10 cellular contexts compared by ENCODE assay signal in the genomic region with DNA sequence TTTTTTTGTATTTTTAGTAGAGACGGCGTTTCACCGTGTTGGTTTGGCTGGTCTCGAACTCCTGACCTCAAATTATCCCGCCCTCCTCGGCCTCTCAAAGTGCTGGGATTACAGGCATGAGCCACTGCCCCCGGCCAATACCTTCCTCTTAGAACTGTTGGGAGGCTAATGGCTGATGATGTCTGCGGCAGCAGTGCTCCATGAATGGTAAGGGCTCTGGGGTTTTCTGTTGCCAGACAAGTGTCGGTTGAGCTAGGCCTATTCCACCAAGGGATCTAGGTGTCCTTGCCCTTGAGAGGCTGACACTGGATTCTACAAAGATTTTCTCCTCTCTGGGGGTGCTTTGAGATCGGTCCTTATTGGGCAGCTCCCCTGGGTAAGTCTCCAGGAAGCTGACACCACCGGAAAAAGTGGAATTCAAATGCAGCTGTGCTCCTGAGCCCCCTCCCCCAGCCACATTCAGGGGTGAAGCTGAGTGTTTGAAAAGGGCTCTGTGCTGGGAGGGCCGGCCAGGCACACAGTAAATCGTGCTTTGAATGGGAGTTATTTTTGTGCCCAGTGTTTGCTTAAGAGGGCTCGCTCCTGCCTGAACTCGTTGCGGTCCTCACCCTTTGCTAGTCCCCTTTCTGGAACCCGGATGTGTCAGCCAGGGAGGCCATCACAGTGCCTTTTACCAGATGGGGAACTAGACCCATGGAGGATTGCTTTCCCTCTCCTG. TPM values are rescaled to one million over a fixed set of nuclear protein-coding genes. Genes with fewer than 3 reads are reported as not detected.
DNase-seq lines count a peak whose midpoint lies in the region; ATAC-seq, FAIRE-seq and TF ChIP-seq lines count a peak whose summit lies in the region.
"Had no signal": no experiment of that assay in that cellular context is flagged by ENCODE, and none has a peak within 500 bp of the region (broad histone marks: within the 10 kb centered on the region; RNA-seq: fewer than 3 reads in every experiment).

No MANE protein-coding gene starts in this region.

- DNase-seq in GM23338 (ENCODE audit: low spot score) (peak; percentile 96), NCI-H69 (lab: John Stamatoyannopoulos, UW) (peak; percentile 85), esophagus muscularis mucosa (ENCODE audit: extremely low spot score) (no peak), osteocyte (ENCODE audit: extremely low spot score, unreplicated experiment) (no peak), GM12892 (ENCODE audit: insufficient read length) (no peak), ovary (no peak)
- DNase-seq in effector memory CD8-positive, alpha-beta T cell = no peak
- DNase-seq: DND-41 had no signal

- TF ChIP-seq EP300 in esophagus muscularis mucosa (IDR thresholded peaks at IDR 0.05) = no peak
- TF ChIP-seq EP300 in ovary (IDR thresholded peaks at IDR 0.05) = no peak

- FAIRE-seq in GM12892 (lab: Jason Lieb, UNC) = no peak
- FAIRE-seq: H54 had no signal

- no peaks in the 10 kb centered on the region for H3K36me3 ChIP-seq in GM23338 (ENCODE audit: insufficient read depth)
- no peaks in the 10 kb centered on the region for H3K36me3 ChIP-seq in esophagus muscularis mucosa
- no peaks in the 10 kb centered on the region for H3K36me3 ChIP-seq in ovary

- H2AFZ ChIP-seq in GM23338 = no peak overlapping the region

- WGBS in esophagus muscularis mucosa = 68% methylated on average over 13 of the region's 17 CpGs
- whole genome bisulfite sequencing in ovary, 3 donors = 46 to 58% (median 49%) methylated on average over 17 of the region's 17 CpGs

- H3K9me2 ChIP-seq in GM23338 (ENCODE audit: insufficient read depth) = no peaks in the 10 kb centered on the region

- TF ChIP-seq POLR2A in esophagus muscularis mucosa (IDR thresholded peaks at IDR 0.05; ENCODE audit: low read depth) (no peak), GM12892 (IDR thresholded peaks at IDR 0.05; ENCODE audit: low read depth, low read length) (no peak), ovary (IDR thresholded peaks at IDR 0.05) (no peak)

- peaks cover 3% of the 10 kb centered on the region; the same call in 2 of the 3 replicates for H3K9me3 Mint-ChIP-seq in GM23338
- H3K9me3 Mint-ChIP-seq in osteocyte (ENCODE audit: unreplicated experiment) = no peaks in the 10 kb centered on the region
- H3K9me3 Mint-ChIP-seq in effector memory CD8-positive, alpha-beta T cell = no peaks in the 10 kb centered on the region

- peak overlapping the region; percentile 98 for H3K4me2 ChIP-seq in GM23338

- H3K4me3 Mint-ChIP-seq in GM23338 = peak overlapping the region; percentile 97
- H3K4me3 Mint-ChIP-seq in osteocyte (ENCODE audit: unreplicated experiment) = no peak overlapping the region
- H3K4me3 Mint-ChIP-seq in effector memory CD8-positive, alpha-beta T cell = no peak overlapping the region

- H3K9me3 ChIP-seq in esophagus muscularis mucosa = no peaks in the 10 kb centered on the region
- no peaks in the 10 kb centered on the region for H3K9me3 ChIP-seq in ovary

- peaks cover 85% of the 10 kb centered on the region for H3K79me2 ChIP-seq in GM23338 (replicated peaks; ENCODE audit: insufficient read depth)

- peaks cover 20% of the 10 kb centered on the region for H3K36me3 Mint-ChIP-seq in GM23338 (ENCODE audit: low read depth)
- H3K36me3 Mint-ChIP-seq in osteocyte (ENCODE audit: unreplicated experiment) = no peaks in the 10 kb centered on the region
- no peaks in the 10 kb centered on the region for H3K36me3 Mint-ChIP-seq in effector memory CD8-positive, alpha-beta T cell (ENCODE audit: insufficient read depth)

- peak overlapping the region; percentile 98 for H3K27ac Mint-ChIP-seq in GM23338
- peak overlapping the region; percentile 77 for H3K27ac Mint-ChIP-seq in osteocyte (ENCODE audit: unreplicated experiment)
- H3K27ac Mint-ChIP-seq in effector memory CD8-positive, alpha-beta T cell = peak overlapping the region in 1 of 2 donors; percentile 27

- H3K4me1 ChIP-seq in GM23338 (ENCODE audit: insufficient read depth) (peaks cover 59% of the 10 kb centered on the region), esophagus muscularis mucosa (peaks cover 51 to 95% (median 95%) of the 10 kb centered on the region in 4 donors), ovary (ENCODE audit: insufficient read depth) (peaks cover 18% of the 10 kb centered on the region)

- H3K4me1 Mint-ChIP-seq in GM23338 (peaks cover 69% of the 10 kb centered on the region), osteocyte (ENCODE audit: unreplicated experiment) (peaks cover 55% of the 10 kb centered on the region)
- H3K4me1 Mint-ChIP-seq in effector memory CD8-positive, alpha-beta T cell (ENCODE audit: low read depth in 2 of 2) = peaks cover 25 to 33% of the 10 kb centered on the region in 2 donors

- intact Hi-C loops in esophagus muscularis mucosa (cut with DNase I) = loop anchor here (10.0 kb wide), 1 partner anchor 213 kb away; a partner anchor contains a TSS
- intact Hi-C loops in ovary (cut with DNase I) = loop anchor here in 2 of 4 donors (5.0 to 10.0 kb wide), 2 partner anchors 47 to 49 kb away; no protein-coding TSS in a partner anchor

- H3K27ac ChIP-seq in GM23338 (ENCODE audit: low read depth) (peak overlapping the region; percentile 100), esophagus muscularis mucosa (replicated peaks in 1 of 4) (peak overlapping the region; percentile 0 to 50 (median 40)), ovary (no peak overlapping the region)

- H3K27me3 Mint-ChIP-seq in GM23338 (ENCODE audit: insufficient read depth, low read depth, poor library complexity) (peaks cover 38% of the 10 kb centered on the region), osteocyte (ENCODE audit: unreplicated experiment) (no peaks in the 10 kb centered on the region)
- peaks cover 18 to 19% of the 10 kb centered on the region in 2 donors for H3K27me3 Mint-ChIP-seq in effector memory CD8-positive, alpha-beta T cell

- ATAC-seq in GM23338 (peak; percentile 29), SK-N-SH treated with all-trans-retinoic acid at 6 μM for 48 hours (no peak)
- ATAC-seq in effector memory CD8-positive, alpha-beta T cell (replicated peaks) = no peak

- peaks cover 21% of the 10 kb centered on the region for H4K20me1 ChIP-seq in GM23338 (replicated peaks; ENCODE audit: insufficient read depth)

- peaks cover 39% of the 10 kb centered on the region for H3F3A ChIP-seq in GM23338 (replicated peaks; ENCODE audit: low read depth)

- TF ChIP-seq CTCF in GM23338 (conservative IDR thresholded peaks at IDR 0.05; ENCODE audit: low read depth in 2 of 2) (no peak), esophagus muscularis mucosa (IDR thresholded peaks at IDR 0.05) (no peak), osteocyte (IDR thresholded peaks at IDR 0.05) (no peak), ovary (IDR thresholded peaks at IDR 0.05) (no peak)

- H3K4me3 ChIP-seq in GM23338 (peak overlapping the region; percentile 97), esophagus muscularis mucosa (no peak overlapping the region), ovary (no peak overlapping the region)

- peaks cover 10% of the 10 kb centered on the region; the same call in 1 of the 2 replicates for H3K27me3 ChIP-seq in GM23338 (ENCODE audit: insufficient read depth)
- H3K27me3 ChIP-seq in esophagus muscularis mucosa = peaks cover 0 to 44% (median 6%) of the 10 kb centered on the region in 4 donors
- no peaks in the 10 kb centered on the region for H3K27me3 ChIP-seq in ovary

TF ChIP-seq in GM23338, 12 proteins besides CTCF, POLR2A, EP300 and RAD21 (continues in another document):
- TF ChIP-seq JUNB (IDR thresholded peaks at IDR 0.05; ENCODE audit: unreplicated experiment) (no peak), ZNF114 (CRISPR knock-in tag; IDR thresholded peaks at IDR 0.05) (no peak), EZH2 (IDR thresholded peaks at IDR 0.05; ENCODE audit: low read depth, unreplicated experiment) (no peak), EZH2phosphoT487 (IDR thresholded peaks at IDR 0.05; ENCODE audit: unreplicated experiment) (no peak)

TF ChIP-seq in SK-N-SH treated with all-trans-retinoic acid at 6 μM for 48 hours, 23 proteins besides CTCF, POLR2A, EP300 and RAD21 (continues in another document):
- TF ChIP-seq, protein P1, sequence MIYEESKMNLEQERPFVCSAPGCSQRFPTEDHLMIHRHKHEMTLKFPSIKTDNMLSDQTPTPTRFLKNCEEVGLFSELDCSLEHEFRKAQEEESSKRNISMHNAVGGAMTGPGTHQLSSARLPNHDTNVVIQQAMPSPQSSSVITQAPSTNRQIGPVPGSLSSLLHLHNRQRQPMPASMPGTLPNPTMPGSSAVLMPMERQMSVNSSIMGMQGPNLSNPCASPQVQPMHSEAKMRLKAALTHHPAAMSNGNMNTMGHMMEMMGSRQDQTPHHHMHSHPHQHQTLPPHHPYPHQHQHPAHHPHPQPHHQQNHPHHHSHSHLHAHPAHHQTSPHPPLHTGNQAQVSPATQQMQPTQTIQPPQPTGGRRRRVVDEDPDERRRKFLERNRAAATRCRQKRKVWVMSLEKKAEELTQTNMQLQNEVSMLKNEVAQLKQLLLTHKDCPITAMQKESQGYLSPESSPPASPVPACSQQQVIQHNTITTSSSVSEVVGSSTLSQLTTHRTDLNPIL (CRISPR knock-in tag; IDR thresholded peaks at IDR 0.05; ENCODE audit: low read depth) = no peak
- TF ChIP-seq, protein P2, sequence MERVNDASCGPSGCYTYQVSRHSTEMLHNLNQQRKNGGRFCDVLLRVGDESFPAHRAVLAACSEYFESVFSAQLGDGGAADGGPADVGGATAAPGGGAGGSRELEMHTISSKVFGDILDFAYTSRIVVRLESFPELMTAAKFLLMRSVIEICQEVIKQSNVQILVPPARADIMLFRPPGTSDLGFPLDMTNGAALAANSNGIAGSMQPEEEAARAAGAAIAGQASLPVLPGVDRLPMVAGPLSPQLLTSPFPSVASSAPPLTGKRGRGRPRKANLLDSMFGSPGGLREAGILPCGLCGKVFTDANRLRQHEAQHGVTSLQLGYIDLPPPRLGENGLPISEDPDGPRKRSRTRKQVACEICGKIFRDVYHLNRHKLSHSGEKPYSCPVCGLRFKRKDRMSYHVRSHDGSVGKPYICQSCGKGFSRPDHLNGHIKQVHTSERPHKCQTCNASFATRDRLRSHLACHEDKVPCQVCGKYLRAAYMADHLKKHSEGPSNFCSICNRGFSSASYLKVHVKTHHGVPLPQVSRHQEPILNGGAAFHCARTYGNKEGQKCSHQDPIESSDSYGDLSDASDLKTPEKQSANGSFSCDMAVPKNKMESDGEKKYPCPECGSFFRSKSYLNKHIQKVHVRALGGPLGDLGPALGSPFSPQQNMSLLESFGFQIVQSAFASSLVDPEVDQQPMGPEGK (CRISPR knock-in tag; IDR thresholded peaks at IDR 0.05; ENCODE audit: borderline replicate concordance) = no peak
- no peak for TF ChIP-seq RARB (CRISPR knock-in tag; IDR thresholded peaks at IDR 0.05)

RNA-seq across cellular contexts. Expression of a gene that starts 5.2 kb away (rescaled TPM):
- total RNA-seq in GM23338 (2014; rRNA removed; shearing (Covaris generic)) = 105 and 123 TPM in 2 replicates
- polyA plus RNA-seq in GM23338 (2016; fragmentation: Nextera tagmentation; extraction: Ambion mirVana) (28.6 and 32.3 TPM in 2 replicates), ovary (10 to 100 TPM; 16.4 to 20.8 TPM)
- total RNA-seq in esophagus muscularis mucosa (10 to 100 TPM; 13.3 to 25.6 (median 21.7) TPM), osteocyte (11.7 and 12.5 TPM in 2 replicates), ovary (10 to 100 TPM; 12.0 to 43.0 (median 27.2) TPM)
- not detected for polyA plus RNA-seq in GM12892 (2012; ENCODE audit: missing spikeins)

Comparison
In these comparisons a context has a peak if more than half of its experiments do, and no peak if none do; other contexts are left out.
1. DNase-seq: peak in GM23338 (single experiment) and NCI-H69 (single experiment); none in esophagus muscularis mucosa (single experiment), osteocyte (single experiment), GM12892 (single experiment), ovary (0 of 5) and effector memory CD8-positive, alpha-beta T cell (0 of 3).
2. H3K27ac ChIP-seq: peak in GM23338 (single experiment) and esophagus muscularis mucosa (4 of 4); none in ovary (0 of 2).